Comparison of ENCODE assay signal across 26 cellular contexts in the genomic region with DNA sequence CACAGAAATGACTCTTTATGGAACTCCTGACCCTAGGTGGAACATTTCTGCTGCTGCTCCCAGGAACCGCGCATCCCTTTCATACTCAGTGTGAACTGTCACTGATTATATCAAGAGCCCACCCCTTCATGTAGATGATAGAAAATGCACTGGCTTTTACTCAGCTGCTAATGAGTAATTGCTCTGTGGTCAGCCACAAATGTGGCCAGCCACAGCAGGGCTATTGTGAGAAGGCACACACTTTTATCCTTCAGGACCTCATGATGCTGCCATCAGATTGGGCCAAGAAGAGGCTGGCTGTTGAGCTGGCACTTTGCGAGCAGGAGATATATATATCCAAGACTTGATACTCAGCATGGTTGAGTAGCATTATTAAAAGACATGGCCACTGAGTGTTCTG.
"Had no signal": no experiment of that assay in that cellular context is flagged by ENCODE, and none has a peak within 500 bp of the region (broad histone marks: within the 10 kb centered on the region; RNA-seq: fewer than 3 reads in every experiment).

No MANE protein-coding gene starts in this region.

- H3K4me2 ChIP-seq: neural progenitor cell had no signal

- H3K27me3 ChIP-seq: brain microvascular endothelial cell, neural progenitor cell, sigmoid colon, thyroid gland had no signal

- H2AFZ ChIP-seq: neural progenitor cell had no signal

- H3K4me3 ChIP-seq: mucosa of descending colon, neural progenitor cell, sigmoid colon, thyroid gland, upper lobe of right lung had no signal

- H3K4me1 ChIP-seq: foreskin keratinocyte, sigmoid colon, thyroid gland, upper lobe of right lung had no signal

- H3K36me3 ChIP-seq: brain microvascular endothelial cell, neural progenitor cell, sigmoid colon, thyroid gland, upper lobe of right lung had no signal

- H3K27ac ChIP-seq: brain microvascular endothelial cell, foreskin keratinocyte, neural progenitor cell, sigmoid colon, thyroid gland, upper lobe of right lung had no signal

- DNase-seq: activated CD4-positive, alpha-beta memory T cell treated with anti-CD3 and anti-CD28 coated beads for 36 hours; activated CD4-positive, alpha-beta T cell treated with anti-CD3 and anti-CD28 coated beads for 48 hours; activated CD8-positive, alpha-beta memory T cell treated with anti-CD3 and anti-CD28 coated beads, Interleukin-2, amount 10 ng/mL, durations not matched to agents 7 days and 5 days; activated gamma-delta T cell treated with Interleukin-2 at 50 U/mL for 16 hours; anterior cingulate cortex; brain microvascular endothelial cell; central memory CD4-positive, alpha-beta T cell; dermis blood vessel endothelial cell; effector CD8-positive, alpha-beta T cell; erythroblast; foreskin keratinocyte; hippocampal formation; islet precursor cell; left colon; mesendoderm; mucosa of descending colon; naive thymus-derived CD4-positive, alpha-beta T cell; retina; sigmoid colon; stimulated activated CD4-positive, alpha-beta T cell treated with anti-CD3 and anti-CD28 coated beads, Interleukin-4, amount 100 ng/mL, for 1 hour; stimulated activated naive CD4-positive, alpha-beta T cell treated with Interleukin-2 at 50 U/mL for 16 hours; substantia nigra; T-helper 9 cell; thyroid gland; upper lobe of right lung had no signal

- H3K9ac ChIP-seq: neural progenitor cell had no signal

- ATAC-seq: activated CD8-positive, alpha-beta memory T cell treated with anti-CD3 and anti-CD28 coated beads, Interleukin-2, amount 10 ng/mL, durations not matched to agents 7 days and 5 days; foreskin keratinocyte; left colon; mucosa of descending colon; naive thymus-derived CD4-positive, alpha-beta T cell; upper lobe of right lung had no signal

- H3K9me3 ChIP-seq: mucosa of descending colon, sigmoid colon, thyroid gland, upper lobe of right lung had no signal
